18 cellular contexts compared by ENCODE assay signal in the genomic region with DNA sequence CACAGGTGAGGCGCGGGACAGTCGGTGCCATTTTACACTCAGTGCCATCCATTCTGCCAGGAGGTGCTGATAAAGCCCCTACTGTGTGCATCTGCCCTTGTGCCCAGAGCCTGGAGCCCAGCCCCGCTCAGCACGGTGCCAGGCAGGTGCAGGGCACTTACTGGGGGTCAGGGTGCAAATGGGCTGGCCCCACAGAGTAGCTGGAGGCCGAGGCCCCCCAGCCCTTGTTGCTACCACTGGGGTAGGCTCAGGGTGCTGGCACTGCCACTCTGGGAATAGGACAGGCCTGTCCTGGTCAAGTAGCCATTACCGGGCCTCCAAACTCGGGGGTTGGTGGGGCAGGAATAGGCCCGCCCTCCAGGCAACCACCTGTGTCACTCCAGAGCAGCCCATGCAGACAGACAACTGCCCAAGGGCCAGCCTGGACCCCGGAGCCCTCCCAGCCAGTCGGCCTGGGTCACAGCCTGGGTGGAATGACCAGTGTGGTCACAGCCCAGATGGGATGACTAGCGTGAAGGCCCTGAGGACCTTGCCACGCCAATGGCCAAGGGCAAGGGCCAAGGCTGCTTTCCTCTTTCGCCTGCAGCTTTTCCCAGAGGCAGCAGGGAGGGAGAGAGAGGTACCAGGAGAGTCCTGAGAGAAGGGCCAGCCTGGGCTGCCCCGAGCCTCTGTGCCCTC. TPM values are rescaled to one million over a fixed set of nuclear protein-coding genes. Genes with fewer than 3 reads are reported as not detected.
DNase-seq lines count a peak whose midpoint lies in the region; ATAC-seq and TF ChIP-seq lines count a peak whose summit lies in the region.
"Had no signal": no experiment of that assay in that cellular context is flagged by ENCODE, and none has a peak within 500 bp of the region (broad histone marks: within the 10 kb centered on the region; RNA-seq: fewer than 3 reads in every experiment).

No MANE protein-coding gene starts in this region.

- H3K9me3 ChIP-seq in T-helper 17 cell (ENCODE audit: control insufficient read depth, low read length, poor library complexity, severe bottlenecking) (no peaks in the 10 kb centered on the region), liver (ENCODE audit: control insufficient read depth in 4 of 4, low read length in 3 of 4) (no peaks in the 10 kb centered on the region)
- H3K9me3 ChIP-seq: MG63, pancreas, suprapubic skin had no signal

- DNase-seq in activated naive CD8-positive, alpha-beta T cell treated with anti-CD3 and anti-CD28 coated beads, Interleukin-2, amount 10 ng/mL, durations not matched to agents 7 days and 5 days: no peak
- no peak for DNase-seq in activated naive CD8-positive, alpha-beta T cell treated with anti-CD3 and anti-CD28 coated beads for 36 hours
- no peak for DNase-seq in T-helper 17 cell
- no peak for DNase-seq in substantia nigra (lab: John Stamatoyannopoulos, UW)
- no peak for DNase-seq in NAMALWA (ENCODE audit: low spot score)
- DNase-seq: activated CD4-positive, alpha-beta T cell treated with anti-CD3 and anti-CD28 coated beads for 4 hours; activated T-cell treated with anti-CD3 and anti-CD28 coated beads, Interleukin-2, amount 50 U/mL, for 48 hours; islet precursor cell; MG63; NCI-H2081 treated with DMSO at 0.1 percent for 48 hours; NCI-H748 treated with DMSO at 0.1 percent for 48 hours; T-helper 9 cell had no signal

- no peak for TF ChIP-seq RAD21 in liver (IDR thresholded peaks at IDR 0.05)

- H3K4me3 ChIP-seq in liver (ENCODE audit: low read depth in 1 of 3, low read length in 3 of 3): no peak overlapping the region
- H3K4me3 ChIP-seq: MG63, pancreas had no signal

- peak overlapping the region; percentile 26 to 28 for H3K27ac ChIP-seq in liver (ENCODE audit: low read depth in 1 of 2, low read length in 2 of 2)
- H3K27ac ChIP-seq in substantia nigra (ENCODE audit: low read depth, low read length, poor library complexity, severe bottlenecking): peak overlapping the region; percentile 99
- H3K27ac ChIP-seq: epithelial cell of prostate, pancreas, suprapubic skin had no signal

- no peaks in the 10 kb centered on the region for H3K27me3 Mint-ChIP-seq in activated naive CD8-positive, alpha-beta T cell treated with anti-CD3 and anti-CD28 coated beads, Interleukin-2, amount 10 ng/mL, durations not matched to agents 7 days and 5 days
- H3K27me3 Mint-ChIP-seq in activated naive CD8-positive, alpha-beta T cell treated with anti-CD3 and anti-CD28 coated beads for 36 hours: no peaks in the 10 kb centered on the region
- no peaks in the 10 kb centered on the region for H3K27me3 Mint-ChIP-seq in T-helper 17 cell

- no peak overlapping the region for H3K4me3 Mint-ChIP-seq in activated naive CD8-positive, alpha-beta T cell treated with anti-CD3 and anti-CD28 coated beads, Interleukin-2, amount 10 ng/mL, durations not matched to agents 7 days and 5 days
- no peak overlapping the region for H3K4me3 Mint-ChIP-seq in activated naive CD8-positive, alpha-beta T cell treated with anti-CD3 and anti-CD28 coated beads for 36 hours
- H3K4me3 Mint-ChIP-seq in T-helper 17 cell: no peak overlapping the region

- ATAC-seq in activated naive CD8-positive, alpha-beta T cell treated with anti-CD3 and anti-CD28 coated beads, Interleukin-2, amount 10 ng/mL, durations not matched to agents 7 days and 5 days (ENCODE audit: low read depth): no peak
- ATAC-seq in T-helper 17 cell: no peak
- ATAC-seq in HG03520 (IDR thresholded peaks at IDR 0.05; ENCODE audit: unreplicated experiment): no peak
- no peak for ATAC-seq in GM18520 (IDR thresholded peaks at IDR 0.05; ENCODE audit: unreplicated experiment)
- ATAC-seq: pancreas had no signal

- peaks cover 0 to 2% (median 0%) of the 10 kb centered on the region in 4 donors for H3K36me3 ChIP-seq in liver (ENCODE audit: control insufficient read depth in 4 of 4, insufficient read depth in 3 of 4, low read depth in 1 of 4, low read length in 3 of 4)
- H3K36me3 ChIP-seq: pancreas, suprapubic skin had no signal

- WGBS in liver: 76% methylated on average over 15 of the region's 15 CpGs

- peaks cover 2% of the 10 kb centered on the region for H3K36me3 Mint-ChIP-seq in activated naive CD8-positive, alpha-beta T cell treated with anti-CD3 and anti-CD28 coated beads, Interleukin-2, amount 10 ng/mL, durations not matched to agents 7 days and 5 days
- H3K36me3 Mint-ChIP-seq in activated naive CD8-positive, alpha-beta T cell treated with anti-CD3 and anti-CD28 coated beads for 36 hours: peaks cover 4% of the 10 kb centered on the region
- no peaks in the 10 kb centered on the region for H3K36me3 Mint-ChIP-seq in T-helper 17 cell (ENCODE audit: low read depth)

- no peaks in the 10 kb centered on the region for H3K9me3 Mint-ChIP-seq in activated naive CD8-positive, alpha-beta T cell treated with anti-CD3 and anti-CD28 coated beads, Interleukin-2, amount 10 ng/mL, durations not matched to agents 7 days and 5 days
- no peaks in the 10 kb centered on the region for H3K9me3 Mint-ChIP-seq in activated naive CD8-positive, alpha-beta T cell treated with anti-CD3 and anti-CD28 coated beads for 36 hours

- no peaks in the 10 kb centered on the region for H3K27me3 ChIP-seq in liver (ENCODE audit: control insufficient read depth in 4 of 4, insufficient read depth in 4 of 4, low read length in 3 of 4)
- H3K27me3 ChIP-seq: MG63, pancreas, suprapubic skin had no signal

- peaks cover 27% of the 10 kb centered on the region for H3K4me1 Mint-ChIP-seq in activated naive CD8-positive, alpha-beta T cell treated with anti-CD3 and anti-CD28 coated beads, Interleukin-2, amount 10 ng/mL, durations not matched to agents 7 days and 5 days
- H3K4me1 Mint-ChIP-seq in activated naive CD8-positive, alpha-beta T cell treated with anti-CD3 and anti-CD28 coated beads for 36 hours: peaks cover 34% of the 10 kb centered on the region
- peaks cover 21% of the 10 kb centered on the region for H3K4me1 Mint-ChIP-seq in T-helper 17 cell

- POLR2A ChIA-PET in activated naive CD8-positive, alpha-beta T cell treated with anti-CD3 and anti-CD28 coated beads, Interleukin-2, amount 10 ng/mL, durations not matched to agents 7 days and 5 days (lab: Charles Lee): interaction anchor here (6.5 kb wide), 1 partner anchor 14 kb away, joined by 52 read pairs; no protein-coding TSS in a partner anchor

- no peak for TF ChIP-seq CTCF in liver (IDR thresholded peaks at IDR 0.05; ENCODE audit: low read depth, low read length, missing input control)

- H3K9ac ChIP-seq in liver (ENCODE audit: low read depth in 1 of 2, low read length in 2 of 2): no peak overlapping the region

- H3K27ac Mint-ChIP-seq in activated naive CD8-positive, alpha-beta T cell treated with anti-CD3 and anti-CD28 coated beads, Interleukin-2, amount 10 ng/mL, durations not matched to agents 7 days and 5 days: peak overlapping the region; percentile 75
- H3K27ac Mint-ChIP-seq in activated naive CD8-positive, alpha-beta T cell treated with anti-CD3 and anti-CD28 coated beads for 36 hours: no peak overlapping the region
- H3K27ac Mint-ChIP-seq in T-helper 17 cell: peak overlapping the region; percentile 74

- peaks cover 45 to 86% (median 66%) of the 10 kb centered on the region in 4 donors for H3K4me1 ChIP-seq in liver (ENCODE audit: control insufficient read depth in 4 of 4, insufficient read depth in 4 of 4, low read length in 3 of 4)

TF ChIP-seq in liver, 16 proteins besides CTCF, POLR2A, EP300 and RAD21:
- TF ChIP-seq, protein P1, sequence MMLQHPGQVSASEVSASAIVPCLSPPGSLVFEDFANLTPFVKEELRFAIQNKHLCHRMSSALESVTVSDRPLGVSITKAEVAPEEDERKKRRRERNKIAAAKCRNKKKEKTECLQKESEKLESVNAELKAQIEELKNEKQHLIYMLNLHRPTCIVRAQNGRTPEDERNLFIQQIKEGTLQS (IDR thresholded peaks at IDR 0.05): no peak
- TF ChIP-seq RXRA (IDR thresholded peaks at IDR 0.05) (peak in 1 of 2 donors; percentile 28), HNF4G (IDR thresholded peaks at IDR 0.05) (no peak), HNF4A (conservative IDR thresholded peaks at IDR 0.05) (peak in 1 of 2 donors; percentile 55), JUND (IDR thresholded peaks at IDR 0.05) (no peak)

RNA-seq across cellular contexts. Expression of a gene that starts 3.0 kb away (rescaled TPM):
- total RNA-seq in activated naive CD8-positive, alpha-beta T cell treated with anti-CD3 and anti-CD28 coated beads, Interleukin-2, amount 10 ng/mL, durations not matched to agents 7 days and 5 days: 100 to 1,000 TPM; 107 to 110 TPM
- 10 to 100 TPM; 67.8 TPM for total RNA-seq in activated naive CD8-positive, alpha-beta T cell treated with anti-CD3 and anti-CD28 coated beads for 36 hours
- total RNA-seq in T-helper 17 cell: 10 to 100 TPM; 61.0 to 76.1 TPM
- total RNA-seq in liver: 10 to 100 TPM; 13.1 to 35.8 TPM
- polyA plus RNA-seq in liver: 10 to 100 TPM; 15.1 to 51.6 TPM

RNA-seq across cellular contexts. Expression of a gene that starts 31.6 kb away (rescaled TPM):
- total RNA-seq in activated naive CD8-positive, alpha-beta T cell treated with anti-CD3 and anti-CD28 coated beads, Interleukin-2, amount 10 ng/mL, durations not matched to agents 7 days and 5 days: 1 to 10 TPM; 2.4 to 2.8 TPM
- 1 to 10 TPM in 1 of 2 experiments, under 1 TPM in 1; 0.87 to 1.7 TPM for total RNA-seq in activated naive CD8-positive, alpha-beta T cell treated with anti-CD3 and anti-CD28 coated beads for 36 hours
- 1 to 10 TPM; 2.4 to 2.9 TPM for total RNA-seq in T-helper 17 cell
- 10 to 100 TPM in 1 of 2 donors, 1 to 10 TPM in 1; 1.8 to 13.3 TPM for total RNA-seq in liver
- polyA plus RNA-seq in liver: 10 to 100 TPM; 11.0 to 18.8 TPM
